14 cellular contexts compared by ENCODE assay signal in genomic region chr9:7137571-7137970, GRCh38.
"Had no signal": no experiment of that assay in that cellular context is flagged by ENCODE, and none has a peak within 500 bp of the region (broad histone marks: within the 10 kb centered on the region; RNA-seq: fewer than 3 reads in every experiment).

No MANE protein-coding gene starts in this region.

- H3K9me3 Mint-ChIP-seq: natural killer cell, neural crest cell had no signal

- DNase-seq: effector memory CD4-positive, alpha-beta T cell; head of caudate nucleus; kidney; natural killer cell; posterior cingulate gyrus; right cardiac atrium; stimulated activated CD4-positive, alpha-beta T cell treated with anti-CD3 and anti-CD28 coated beads, Interleukin-2, amount 100 ng/mL, for 48 hours; stimulated activated naive CD4-positive, alpha-beta T cell treated with Interleukin-2 at 50 U/mL for 16 hours had no signal

- H3K4me3 ChIP-seq: esophagus muscularis mucosa, hepatocyte, smooth muscle cell had no signal

- H3K27ac ChIP-seq: epithelial cell of prostate, esophagus muscularis mucosa, hepatocyte had no signal

- H3K4me1 ChIP-seq: esophagus muscularis mucosa had no signal

- H3K9me3 ChIP-seq: esophagus muscularis mucosa had no signal

- H3K4me3 Mint-ChIP-seq: natural killer cell, neural crest cell had no signal

- ATAC-seq: natural killer cell had no signal

- H3K27me3 ChIP-seq: esophagus muscularis mucosa, hepatocyte had no signal

- FAIRE-seq: endometrium, kidney had no signal
